ENCODE assay signal across 1 cellular context in genomic region chr11:111840143-111840542, GRCh38.
TF ChIP-seq lines count a peak whose summit lies in the region.

No MANE protein-coding gene starts in this region.

TF ChIP-seq in GM23338, 12 proteins besides CTCF, POLR2A, EP300 and RAD21 (continued from another document):
- TF ChIP-seq ETS1 (IDR thresholded peaks at IDR 0.05): no peak
- no peak for TF ChIP-seq EZH2 (IDR thresholded peaks at IDR 0.05; ENCODE audit: low read depth, unreplicated experiment)
- TF ChIP-seq CREB1 (CRISPR knock-in tag; IDR thresholded peaks at IDR 0.05; ENCODE audit: low read depth): no peak
- TF ChIP-seq REST (IDR thresholded peaks at IDR 0.05; ENCODE audit: unreplicated experiment): no peak
- TF ChIP-seq EZH2phosphoT487 (IDR thresholded peaks at IDR 0.05; ENCODE audit: unreplicated experiment): no peak
- no peak for TF ChIP-seq ZNF331 (CRISPR knock-in tag; IDR thresholded peaks at IDR 0.05; ENCODE audit: low read depth)
- no peak for TF ChIP-seq STAT1 (IDR thresholded peaks at IDR 0.05; ENCODE audit: unreplicated experiment)
- no peak for TF ChIP-seq ZNF462 (CRISPR knock-in tag; IDR thresholded peaks at IDR 0.05)
TF ChIP-seq in GM23338: peak in this region for 0.
